ENCODE assay signal across 8 cellular contexts in genomic region chr20:47319517-47320252, GRCh38. TPM values are rescaled to one million over a fixed set of nuclear protein-coding genes. Genes with fewer than 3 reads are reported as not detected.
DNase-seq lines count a peak whose midpoint lies in the region; ATAC-seq and TF ChIP-seq lines count a peak whose summit lies in the region.

No MANE protein-coding gene starts in this region.

- H3K9me3 Mint-ChIP-seq in stimulated activated naive B cell treated with anti-CD40 and anti-IgM and Interleukin-4, amounts not matched to agents 10 μg/mL and 1 μg/mL and 100 μg/mL, for 72 hours, result no peaks in the 10 kb centered on the region

- peak overlapping the region; percentile 80 for H3K27ac Mint-ChIP-seq in stimulated activated naive B cell treated with anti-CD40 and anti-IgM and Interleukin-4, amounts not matched to agents 10 μg/mL and 1 μg/mL and 100 μg/mL, for 72 hours

- no peak overlapping the region for H3K4me3 Mint-ChIP-seq in stimulated activated naive B cell treated with anti-CD40 and anti-IgM and Interleukin-4, amounts not matched to agents 10 μg/mL and 1 μg/mL and 100 μg/mL, for 72 hours

- peak in 1 of 2 donors; percentile 41 for ATAC-seq in stimulated activated naive B cell treated with anti-CD40 and anti-IgM and Interleukin-4, amounts not matched to agents 10 μg/mL and 1 μg/mL and 100 μg/mL, for 72 hours (replicated peaks)
- ATAC-seq in GM21717 (IDR thresholded peaks at IDR 0.05; ENCODE audit: unreplicated experiment) (no peak), GM18505 (IDR thresholded peaks at IDR 0.05; ENCODE audit: unreplicated experiment) (no peak)

- H3K36me3 Mint-ChIP-seq in stimulated activated naive B cell treated with anti-CD40 and anti-IgM and Interleukin-4, amounts not matched to agents 10 μg/mL and 1 μg/mL and 100 μg/mL, for 72 hours, result peaks cover 6 to 43% of the 10 kb centered on the region in 2 donors

- H3K4me1 Mint-ChIP-seq in stimulated activated naive B cell treated with anti-CD40 and anti-IgM and Interleukin-4, amounts not matched to agents 10 μg/mL and 1 μg/mL and 100 μg/mL, for 72 hours, result peaks cover 40 to 87% of the 10 kb centered on the region in 2 donors

- DNase-seq in ELF-1 (ENCODE audit: low read depth, low spot score) (peak; percentile 96), NCI-H2196 treated with DMSO at 0.1 percent for 48 hours (lab: John Stamatoyannopoulos, UW; ENCODE audit: unreplicated experiment) (peak; percentile 58), cerebellum (ENCODE audit: low spot score) (peak; percentile 61), left kidney (ENCODE audit: low read depth, low spot score) (peak; percentile 91), NCI-H1930 (lab: John Stamatoyannopoulos, UW) (no peak)
- DNase-seq in stimulated activated naive B cell treated with anti-CD40 and anti-IgM and Interleukin-4, amounts not matched to agents 10 μg/mL and 1 μg/mL and 100 μg/mL, for 72 hours, result no peak

- no peaks in the 10 kb centered on the region for H3K27me3 Mint-ChIP-seq in stimulated activated naive B cell treated with anti-CD40 and anti-IgM and Interleukin-4, amounts not matched to agents 10 μg/mL and 1 μg/mL and 100 μg/mL, for 72 hours

- TF ChIP-seq POLR2A in GM18505 (IDR thresholded peaks at IDR 0.05; ENCODE audit: borderline replicate concordance, extremely low read depth, insufficient read depth, insufficient read length), result no peak

RNA-seq across cellular contexts. Expression of gene ZMYND8, which starts 36.8 kb away (rescaled TPM):
- 39.7 TPM for total RNA-seq in cerebellum

Comparison
In these comparisons a context has a peak if more than half of its experiments do, and no peak if none do; other contexts are left out.
1. DNase-seq: peak in ELF-1 (single experiment), NCI-H2196 treated with DMSO at 0.1 percent for 48 hours (single experiment), cerebellum (single experiment) and left kidney (single experiment); none in stimulated activated naive B cell treated with anti-CD40 and anti-IgM and Interleukin-4, amounts not matched to agents 10 μg/mL and 1 μg/mL and 100 μg/mL, for 72 hours (single experiment) and NCI-H1930 (0 of 2).